ENCODE assay signal across 14 cellular contexts in the genomic region with DNA sequence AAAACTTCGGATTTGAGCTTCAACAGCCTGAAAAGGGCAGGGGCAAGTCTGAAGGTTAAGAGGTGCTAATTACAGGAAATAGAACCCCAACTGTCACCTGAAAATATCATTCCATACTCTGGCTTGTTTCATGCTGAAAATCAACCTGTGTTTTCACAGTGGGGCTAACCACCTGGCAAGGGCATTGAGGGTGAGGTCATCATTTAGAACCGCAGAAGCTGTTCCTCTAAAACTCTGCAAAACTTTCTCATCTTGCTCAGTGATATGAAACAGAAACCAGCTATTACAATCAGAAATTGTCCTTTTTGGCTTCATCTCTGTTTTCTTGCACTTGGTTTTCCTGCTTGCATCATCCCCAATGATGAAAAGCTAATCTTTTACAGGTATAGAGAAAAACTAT.
DNase-seq lines count a peak whose midpoint lies in the region; ATAC-seq, FAIRE-seq and TF ChIP-seq lines count a peak whose summit lies in the region.
"Had no signal": no experiment of that assay in that cellular context is flagged by ENCODE, and none has a peak within 500 bp of the region (broad histone marks: within the 10 kb centered on the region; RNA-seq: fewer than 3 reads in every experiment).

No MANE protein-coding gene starts in this region.

- no peaks in the 10 kb centered on the region for H3K9me3 Mint-ChIP-seq in activated naive CD4-positive, alpha-beta T cell treated with anti-CD3 and anti-CD28 coated beads, Interleukin-2, amount 10 ng/mL, durations not matched to agents 7 days and 5 days
- H3K9me3 Mint-ChIP-seq: activated T-helper 17 cell treated with anti-CD3 and anti-CD28 coated beads, Interleukin-2, amount 50 U/mL, for 72 hours had no signal

- H3K36me3 Mint-ChIP-seq in activated naive CD4-positive, alpha-beta T cell treated with anti-CD3 and anti-CD28 coated beads, Interleukin-2, amount 10 ng/mL, durations not matched to agents 7 days and 5 days, result no peaks in the 10 kb centered on the region

- in situ Hi-C loops in G401 (cut with HindIII; ENCODE audit: low sequenced_read_pairs), result no loop called here

- no peak overlapping the region for H3K4me3 ChIP-seq in right atrium auricular region
- H3K4me3 ChIP-seq: gastrocnemius medialis, psoas muscle, upper lobe of left lung had no signal

- no peak overlapping the region for H3K27ac Mint-ChIP-seq in activated naive CD4-positive, alpha-beta T cell treated with anti-CD3 and anti-CD28 coated beads, Interleukin-2, amount 10 ng/mL, durations not matched to agents 7 days and 5 days
- H3K27ac Mint-ChIP-seq: activated CD4-positive, alpha-beta T cell treated with anti-CD3 and anti-CD28 coated beads for 36 hours; activated T-helper 17 cell treated with anti-CD3 and anti-CD28 coated beads, Interleukin-2, amount 50 U/mL, for 72 hours had no signal

- H3K9me3 ChIP-seq in right atrium auricular region, result no peaks in the 10 kb centered on the region
- H3K9me3 ChIP-seq: gastrocnemius medialis, psoas muscle, upper lobe of left lung had no signal

- ATAC-seq in HG02678 (IDR thresholded peaks at IDR 0.05; ENCODE audit: unreplicated experiment) (peak; percentile 99), HG03520 (IDR thresholded peaks at IDR 0.05; ENCODE audit: unreplicated experiment) (peak; percentile 88), HG02571 (IDR thresholded peaks at IDR 0.05; ENCODE audit: unreplicated experiment) (no peak)
- ATAC-seq: activated CD4-positive, alpha-beta T cell treated with anti-CD3 and anti-CD28 coated beads for 36 hours; activated T-helper 17 cell treated with anti-CD3 and anti-CD28 coated beads, Interleukin-2, amount 50 U/mL, for 72 hours; gastrocnemius medialis; psoas muscle had no signal

- CTCF ChIA-PET in activated naive CD4-positive, alpha-beta T cell treated with anti-CD3 and anti-CD28 coated beads, Interleukin-2, amount 10 ng/mL, durations not matched to agents 7 days and 5 days (lab: Charles Lee), result no interaction called here

- no peak overlapping the region for H3K27ac ChIP-seq in right atrium auricular region
- H3K27ac ChIP-seq: gastrocnemius medialis, psoas muscle, upper lobe of left lung had no signal

- no peaks in the 10 kb centered on the region for H3K27me3 Mint-ChIP-seq in activated naive CD4-positive, alpha-beta T cell treated with anti-CD3 and anti-CD28 coated beads, Interleukin-2, amount 10 ng/mL, durations not matched to agents 7 days and 5 days
- H3K27me3 Mint-ChIP-seq: activated CD4-positive, alpha-beta T cell treated with anti-CD3 and anti-CD28 coated beads for 36 hours; activated T-helper 17 cell treated with anti-CD3 and anti-CD28 coated beads, Interleukin-2, amount 50 U/mL, for 72 hours had no signal

- no peaks in the 10 kb centered on the region for H3K27me3 ChIP-seq in right atrium auricular region
- H3K27me3 ChIP-seq: gastrocnemius medialis, upper lobe of left lung had no signal

- peak; percentile 37 for FAIRE-seq in GM19239 (lab: Jason Lieb, UNC)

- H3K4me1 Mint-ChIP-seq in activated naive CD4-positive, alpha-beta T cell treated with anti-CD3 and anti-CD28 coated beads, Interleukin-2, amount 10 ng/mL, durations not matched to agents 7 days and 5 days, result peaks cover 5% of the 10 kb centered on the region
- H3K4me1 Mint-ChIP-seq: activated CD4-positive, alpha-beta T cell treated with anti-CD3 and anti-CD28 coated beads for 36 hours had no signal

- no peak for TF ChIP-seq CTCF in right atrium auricular region (IDR thresholded peaks at IDR 0.05)

- DNase-seq in G401 (ENCODE audit: low spot score) (peak; percentile 34), GM19239 (ENCODE audit: insufficient read length, low spot score) (peak; percentile 1), NCI-H1417 (lab: John Stamatoyannopoulos, UW) (no peak), right atrium auricular region (ENCODE audit: low spot score) (no peak)
- DNase-seq in activated naive CD4-positive, alpha-beta T cell treated with anti-CD3 and anti-CD28 coated beads, Interleukin-2, amount 10 ng/mL, durations not matched to agents 7 days and 5 days, result no peak
- DNase-seq: activated CD4-positive, alpha-beta T cell treated with anti-CD3 and anti-CD28 coated beads for 36 hours; gastrocnemius medialis; psoas muscle; stimulated activated CD4-positive, alpha-beta T cell treated with anti-CD3 and anti-CD28 coated beads, Interleukin-2, amount 100 ng/mL, for 24 hours; upper lobe of left lung had no signal

- H3K36me3 ChIP-seq in right atrium auricular region, result no peaks in the 10 kb centered on the region
- H3K36me3 ChIP-seq: gastrocnemius medialis, upper lobe of left lung had no signal

- no peak overlapping the region for H3K4me3 Mint-ChIP-seq in activated naive CD4-positive, alpha-beta T cell treated with anti-CD3 and anti-CD28 coated beads, Interleukin-2, amount 10 ng/mL, durations not matched to agents 7 days and 5 days
- H3K4me3 Mint-ChIP-seq: activated CD4-positive, alpha-beta T cell treated with anti-CD3 and anti-CD28 coated beads for 36 hours; activated T-helper 17 cell treated with anti-CD3 and anti-CD28 coated beads, Interleukin-2, amount 50 U/mL, for 72 hours had no signal

- no peaks in the 10 kb centered on the region for H3K4me1 ChIP-seq in right atrium auricular region
- H3K4me1 ChIP-seq: gastrocnemius medialis, psoas muscle, upper lobe of left lung had no signal

Comparison
In these comparisons a context has a peak if more than half of its experiments do, and no peak if none do; other contexts are left out.
1. DNase-seq: peak in G401 (single experiment) and GM19239 (single experiment); none in activated naive CD4-positive, alpha-beta T cell treated with anti-CD3 and anti-CD28 coated beads, Interleukin-2, amount 10 ng/mL, durations not matched to agents 7 days and 5 days (single experiment), NCI-H1417 (0 of 3) and right atrium auricular region (single experiment).